ENCODE assay signal across 18 cellular contexts in the genomic region with DNA sequence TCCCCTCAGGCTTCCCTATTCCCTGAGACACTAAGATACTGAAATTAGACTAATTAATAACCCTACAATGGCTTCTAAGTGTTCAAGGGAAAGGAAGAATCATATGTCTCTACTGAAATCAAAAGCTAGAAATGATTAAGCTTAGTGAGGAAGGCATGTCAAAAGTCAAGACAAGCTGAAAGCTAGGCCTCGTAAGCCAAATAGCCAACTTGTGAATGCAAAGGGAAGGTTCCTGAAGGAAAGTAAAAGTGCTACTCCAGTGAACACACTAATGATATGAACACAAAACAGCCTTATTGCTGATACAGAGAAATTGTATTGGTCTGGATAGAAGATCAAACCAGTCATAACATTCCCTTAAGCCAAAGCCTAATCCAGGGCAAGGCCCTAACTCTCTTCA. TPM values are rescaled to one million over a fixed set of nuclear protein-coding genes. Genes with fewer than 3 reads are reported as not detected.
DNase-seq lines count a peak whose midpoint lies in the region; ATAC-seq and TF ChIP-seq lines count a peak whose summit lies in the region.
"Had no signal": no experiment of that assay in that cellular context is flagged by ENCODE, and none has a peak within 500 bp of the region (broad histone marks: within the 10 kb centered on the region; RNA-seq: fewer than 3 reads in every experiment).

No MANE protein-coding gene starts in this region.

- no peaks in the 10 kb centered on the region for H3K9me3 Mint-ChIP-seq in activated naive CD4-positive, alpha-beta T cell treated with anti-CD3 and anti-CD28 coated beads for 36 hours
- no peaks in the 10 kb centered on the region for H3K9me3 Mint-ChIP-seq in activated naive CD4-positive, alpha-beta T cell treated with anti-CD3 and anti-CD28 coated beads, Interleukin-2, amount 10 ng/mL, durations not matched to agents 7 days and 5 days
- H3K9me3 Mint-ChIP-seq in stimulated activated effector memory CD8-positive, alpha-beta T cell treated with anti-CD3 and anti-CD28 coated beads, Interleukin-12 subunit alpha, Interleukin-12 subunit beta, amount 100 ng/mL, for 72 hours, result no peaks in the 10 kb centered on the region
- H3K9me3 Mint-ChIP-seq: CD4-positive, CD25-positive, alpha-beta regulatory T cell; GM23338; IgD-negative memory B cell had no signal

- no peak for TF ChIP-seq CTCF in HEK293 (tag by site-specific recombination; IDR thresholded peaks at IDR 0.05)

- no peaks in the 10 kb centered on the region for H3K27me3 Mint-ChIP-seq in activated naive CD4-positive, alpha-beta T cell treated with anti-CD3 and anti-CD28 coated beads for 36 hours (ENCODE audit: low read depth)
- H3K27me3 Mint-ChIP-seq in activated naive CD4-positive, alpha-beta T cell treated with anti-CD3 and anti-CD28 coated beads, Interleukin-2, amount 10 ng/mL, durations not matched to agents 7 days and 5 days, result no peaks in the 10 kb centered on the region
- H3K27me3 Mint-ChIP-seq: CD4-positive, CD25-positive, alpha-beta regulatory T cell; IgD-negative memory B cell had no signal

- no peak for DNase-seq in activated naive CD4-positive, alpha-beta T cell treated with anti-CD3 and anti-CD28 coated beads for 36 hours
- DNase-seq in activated naive CD4-positive, alpha-beta T cell treated with anti-CD3 and anti-CD28 coated beads, Interleukin-2, amount 10 ng/mL, durations not matched to agents 7 days and 5 days, result no peak
- peak; percentile 9 for DNase-seq in stimulated activated CD4-positive, alpha-beta T cell treated with anti-CD3 and anti-CD28 coated beads, Interleukin-1b, Interleukin-23, amount 100 ng/mL, for 48 hours
- DNase-seq in stimulated activated CD4-positive, alpha-beta T cell treated with anti-CD3 and anti-CD28 coated beads, Interleukin-4, amount 100 ng/mL, for 1 hour, result no peak
- DNase-seq in stimulated activated effector memory CD8-positive, alpha-beta T cell treated with anti-CD3 and anti-CD28 coated beads, Interleukin-12 subunit alpha, Interleukin-12 subunit beta, amount 100 ng/mL, for 72 hours (ENCODE audit: low spot score in 2 of 2), result no peak
- DNase-seq in SIG-M5 (lab: John Stamatoyannopoulos, UW), result no peak
- DNase-seq in HAP-1 (ENCODE audit: low spot score in 2 of 2), result no peak
- DNase-seq: ACHN; BE2C; C1 segment of cervical spinal cord; CD4-positive, CD25-positive, alpha-beta regulatory T cell; DMS153; DMS79; GDM1 had no signal

- in situ Hi-C loops in HAP-1 (cut with MboI; ENCODE audit: low sequenced_read_pairs), result no loop called here

- POLR2A ChIA-PET in HEK293 (lab: Yijun Ruan, JAX), result no interaction called here

- H3K27me3 ChIP-seq in HAP-1 (ENCODE audit: low read depth), result no peaks in the 10 kb centered on the region
- H3K27me3 ChIP-seq: BE2C had no signal

- peaks cover 32% of the 10 kb centered on the region for H3K4me1 Mint-ChIP-seq in activated naive CD4-positive, alpha-beta T cell treated with anti-CD3 and anti-CD28 coated beads for 36 hours (ENCODE audit: low read depth)
- peaks cover 13% of the 10 kb centered on the region for H3K4me1 Mint-ChIP-seq in activated naive CD4-positive, alpha-beta T cell treated with anti-CD3 and anti-CD28 coated beads, Interleukin-2, amount 10 ng/mL, durations not matched to agents 7 days and 5 days
- H3K4me1 Mint-ChIP-seq in stimulated activated effector memory CD8-positive, alpha-beta T cell treated with anti-CD3 and anti-CD28 coated beads, Interleukin-12 subunit alpha, Interleukin-12 subunit beta, amount 100 ng/mL, for 72 hours, result peaks cover 8% of the 10 kb centered on the region
- H3K4me1 Mint-ChIP-seq: GM23338 had no signal

- H3K36me3 Mint-ChIP-seq in activated naive CD4-positive, alpha-beta T cell treated with anti-CD3 and anti-CD28 coated beads for 36 hours (ENCODE audit: low read depth), result peaks cover 38% of the 10 kb centered on the region
- H3K36me3 Mint-ChIP-seq in activated naive CD4-positive, alpha-beta T cell treated with anti-CD3 and anti-CD28 coated beads, Interleukin-2, amount 10 ng/mL, durations not matched to agents 7 days and 5 days, result peaks cover 52% of the 10 kb centered on the region
- peaks cover 79% of the 10 kb centered on the region for H3K36me3 Mint-ChIP-seq in stimulated activated effector memory CD8-positive, alpha-beta T cell treated with anti-CD3 and anti-CD28 coated beads, Interleukin-12 subunit alpha, Interleukin-12 subunit beta, amount 100 ng/mL, for 72 hours

- H3K27ac ChIP-seq in HEK293 (ENCODE audit: extremely low read depth, low read depth, low read length), result no peak overlapping the region

- ATAC-seq in stimulated activated effector memory CD8-positive, alpha-beta T cell treated with anti-CD3 and anti-CD28 coated beads, Interleukin-12 subunit alpha, Interleukin-12 subunit beta, amount 100 ng/mL, for 72 hours, result peak; percentile 19
- ATAC-seq: GM23338, HCT116 had no signal

- H3K4me3 Mint-ChIP-seq in activated naive CD4-positive, alpha-beta T cell treated with anti-CD3 and anti-CD28 coated beads for 36 hours, result no peak overlapping the region
- H3K4me3 Mint-ChIP-seq in activated naive CD4-positive, alpha-beta T cell treated with anti-CD3 and anti-CD28 coated beads, Interleukin-2, amount 10 ng/mL, durations not matched to agents 7 days and 5 days, result no peak overlapping the region
- no peak overlapping the region for H3K4me3 Mint-ChIP-seq in stimulated activated effector memory CD8-positive, alpha-beta T cell treated with anti-CD3 and anti-CD28 coated beads, Interleukin-12 subunit alpha, Interleukin-12 subunit beta, amount 100 ng/mL, for 72 hours
- H3K4me3 Mint-ChIP-seq: CD4-positive, CD25-positive, alpha-beta regulatory T cell; GM23338; IgD-negative memory B cell had no signal

- peaks cover 22 to 67% of the 10 kb centered on the region in 2 experiments; a peak in 2 of 3 replicates for H3K36me3 ChIP-seq in HEK293 (ENCODE audit: control insufficient read depth in 2 of 2, insufficient read depth in 1 of 2, low read length in 2 of 2)
- peaks cover 31% of the 10 kb centered on the region for H3K36me3 ChIP-seq in HAP-1 (replicated peaks)

- CTCF ChIA-PET in activated naive CD4-positive, alpha-beta T cell treated with anti-CD3 and anti-CD28 coated beads for 36 hours (lab: Charles Lee), result interaction anchor here (1.0 kb wide), 1 partner anchor 50 kb away, joined by 4 read pairs; no protein-coding TSS in a partner anchor
- CTCF ChIA-PET in activated naive CD4-positive, alpha-beta T cell treated with anti-CD3 and anti-CD28 coated beads, Interleukin-2, amount 10 ng/mL, durations not matched to agents 7 days and 5 days (lab: Charles Lee), result no interaction called here
- CTCF ChIA-PET in HEK293 (lab: Yijun Ruan, JAX), result interaction anchor here (1.4 kb wide), 1 partner anchor 15 kb away, joined by 3 read pairs; no protein-coding TSS in a partner anchor

- intact Hi-C loops in activated naive CD4-positive, alpha-beta T cell treated with anti-CD3 and anti-CD28 coated beads for 36 hours (cut with micrococcal nuclease), result loop anchor here (1.0 kb wide), 1 partner anchor 9 kb away; no protein-coding TSS in a partner anchor

- H3K4me1 ChIP-seq in HEK293 (ENCODE audit: control insufficient read depth, insufficient read depth, low read length), result peaks cover 4% of the 10 kb centered on the region
- H3K4me1 ChIP-seq in HAP-1, result no peaks in the 10 kb centered on the region
- H3K4me1 ChIP-seq: BE2C had no signal

- no peak overlapping the region for H3K4me3 ChIP-seq in HEK293 (ENCODE audit: low read depth, low read length)
- no peak overlapping the region for H3K4me3 ChIP-seq in HAP-1
- H3K4me3 ChIP-seq: GM23338 had no signal

- H3K9me3 ChIP-seq in HEK293 (ENCODE audit: control insufficient read depth, insufficient read depth, low read depth, low read length) (no peaks in the 10 kb centered on the region), HAP-1 (no peaks in the 10 kb centered on the region)
- H3K9me3 ChIP-seq: BE2C had no signal

- H3K27ac Mint-ChIP-seq in activated naive CD4-positive, alpha-beta T cell treated with anti-CD3 and anti-CD28 coated beads for 36 hours, result peak overlapping the region; percentile 12
- no peak overlapping the region for H3K27ac Mint-ChIP-seq in activated naive CD4-positive, alpha-beta T cell treated with anti-CD3 and anti-CD28 coated beads, Interleukin-2, amount 10 ng/mL, durations not matched to agents 7 days and 5 days
- no peak overlapping the region for H3K27ac Mint-ChIP-seq in stimulated activated effector memory CD8-positive, alpha-beta T cell treated with anti-CD3 and anti-CD28 coated beads, Interleukin-12 subunit alpha, Interleukin-12 subunit beta, amount 100 ng/mL, for 72 hours
- H3K27ac Mint-ChIP-seq: GM23338, IgD-negative memory B cell had no signal

TF ChIP-seq in HEK293, 187 proteins besides CTCF, POLR2A, EP300 and RAD21:
- TF ChIP-seq PRDM1 (tag by site-specific recombination; IDR thresholded peaks at IDR 0.05) (0 out of 2 replicates have a peak, but pooled peaks have one; percentile 28), ZNF184 (tag by site-specific recombination; IDR thresholded peaks at IDR 0.05) (no peak), ZNF600 (tag by site-specific recombination; IDR thresholded peaks at IDR 0.05) (no peak)

RNA-seq across cellular contexts. Expression of a gene that starts 10.0 kb away (rescaled TPM):
- total RNA-seq in activated naive CD4-positive, alpha-beta T cell treated with anti-CD3 and anti-CD28 coated beads for 36 hours, result 10 to 100 TPM; 15.5 to 18.7 TPM

RNA-seq across cellular contexts. Expression of a gene that starts 30.5 kb away (rescaled TPM):
- total RNA-seq in activated naive CD4-positive, alpha-beta T cell treated with anti-CD3 and anti-CD28 coated beads for 36 hours, result 10 to 100 TPM; 18.5 to 18.7 TPM
